ENCODE assay signal across 19 cellular contexts in genomic region chr13:25727250-25727649, GRCh38.
A peak's percentile ranks its signal among the peaks of the same experiment; 100 is the strongest.
DNase-seq lines count a peak whose midpoint lies in the region; ATAC-seq and TF ChIP-seq lines count a peak whose summit lies in the region.
"Had no signal": no experiment of that assay in that cellular context is flagged by ENCODE, and none has a peak within 500 bp of the region (broad histone marks: within the 10 kb centered on the region; RNA-seq: fewer than 3 reads in every experiment).

No MANE protein-coding gene starts in this region.

- ATAC-seq in left lobe of liver (peak; percentile 95), HG02870 (IDR thresholded peaks at IDR 0.05; ENCODE audit: unreplicated experiment) (no peak)
- no peak for ATAC-seq in activated T-cell treated with anti-CD3 and anti-CD28 coated beads, Interleukin-2, amount 50 U/mL, for 72 hours (replicated peaks in 1 of 2)
- ATAC-seq: T-cell had no signal

- no peak for TF ChIP-seq CTCF in C4-2B (conservative IDR thresholded peaks at IDR 0.05)

- no peak overlapping the region for H3K4me3 Mint-ChIP-seq in activated T-cell treated with anti-CD3 and anti-CD28 coated beads, Interleukin-2, amount 50 U/mL, for 72 hours
- H3K4me3 Mint-ChIP-seq: T-cell had no signal

- peaks cover 0 to 4% of the 10 kb centered on the region in 2 donors for H3K9me3 Mint-ChIP-seq in activated T-cell treated with anti-CD3 and anti-CD28 coated beads, Interleukin-2, amount 50 U/mL, for 72 hours
- H3K9me3 Mint-ChIP-seq: T-cell had no signal

- no peaks in the 10 kb centered on the region for H3K36me3 Mint-ChIP-seq in activated T-cell treated with anti-CD3 and anti-CD28 coated beads, Interleukin-2, amount 50 U/mL, for 72 hours (ENCODE audit: insufficient read depth in 2 of 2)
- H3K36me3 Mint-ChIP-seq: T-cell had no signal

- DNase-seq in NCI-H146 (lab: John Stamatoyannopoulos, UW) (peak; percentile 39), NCI-H748 (lab: John Stamatoyannopoulos, UW; ENCODE audit: unreplicated experiment) (peak; percentile 94), left lobe of liver (ENCODE audit: low spot score) (peak; percentile 59), NCI-H446 (lab: John Stamatoyannopoulos, UW) (no peak), glomerular visceral epithelial cell (ENCODE audit: extremely low spot score) (no peak)
- DNase-seq in activated T-cell treated with anti-CD3 and anti-CD28 coated beads, Interleukin-2, amount 50 U/mL, for 72 hours: no peak
- DNase-seq: ACHN; activated CD4-positive, alpha-beta T cell treated with anti-CD3 and anti-CD28 coated beads, Interleukin-2, amount 50 U/mL, for 1 hour; activated naive CD4-positive, alpha-beta T cell; aorta; DMS79 treated with DMSO at 0.1 percent for 48 hours; left ventricle myocardium inferior; MG63; NCI-H187 treated with DMSO at 0.1 percent for 48 hours; retina; T-cell had no signal

- no peak overlapping the region for H3K27ac Mint-ChIP-seq in activated T-cell treated with anti-CD3 and anti-CD28 coated beads, Interleukin-2, amount 50 U/mL, for 72 hours
- H3K27ac Mint-ChIP-seq: T-cell had no signal

- H3K27me3 Mint-ChIP-seq in activated T-cell treated with anti-CD3 and anti-CD28 coated beads, Interleukin-2, amount 50 U/mL, for 72 hours (ENCODE audit: low read depth): no peaks in the 10 kb centered on the region

- H3K27ac ChIP-seq in C4-2B: peak overlapping the region; percentile 93
- H3K27ac ChIP-seq: left ventricle myocardium inferior, suprapubic skin had no signal

- H3K4me1 Mint-ChIP-seq in activated T-cell treated with anti-CD3 and anti-CD28 coated beads, Interleukin-2, amount 50 U/mL, for 72 hours (ENCODE audit: low read depth): no peaks in the 10 kb centered on the region

Comparison
In these comparisons a context has a peak if more than half of its experiments do, and no peak if none do; other contexts are left out.
1. DNase-seq: peak in NCI-H146 (single experiment), NCI-H748 (single experiment) and left lobe of liver (single experiment); none in NCI-H446 (0 of 2), activated T-cell treated with anti-CD3 and anti-CD28 coated beads, Interleukin-2, amount 50 U/mL, for 72 hours (0 of 2) and glomerular visceral epithelial cell (single experiment).